In the genomic region with DNA sequence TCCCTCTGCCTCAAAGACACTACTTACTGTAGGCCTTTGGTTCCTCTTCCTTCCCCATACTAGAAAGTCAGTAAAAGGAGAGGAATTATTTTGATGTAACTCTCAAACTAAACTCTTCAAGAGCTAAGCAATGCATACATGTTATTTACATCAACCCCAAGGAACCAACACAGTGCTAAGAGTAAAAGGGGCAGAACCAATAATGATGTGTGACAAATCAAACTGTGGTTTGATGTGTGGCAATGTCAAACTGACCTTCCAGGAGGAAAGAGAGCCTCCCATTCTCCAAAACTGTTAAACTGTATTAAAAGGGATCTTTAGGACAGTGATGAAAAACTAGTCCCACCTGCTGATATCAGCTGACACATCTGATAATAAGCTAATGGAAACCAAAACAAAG, we compare ENCODE assay signal across 21 cellular contexts. TPM values are rescaled to one million over a fixed set of nuclear protein-coding genes. Genes with fewer than 3 reads are reported as not detected.
DNase-seq lines count a peak whose midpoint lies in the region; ATAC-seq, FAIRE-seq and TF ChIP-seq lines count a peak whose summit lies in the region.
"Had no signal": no experiment of that assay in that cellular context is flagged by ENCODE, and none has a peak within 500 bp of the region (broad histone marks: within the 10 kb centered on the region; RNA-seq: fewer than 3 reads in every experiment).

No MANE protein-coding gene starts in this region.

- TF ChIP-seq EP300 in HepG2 (IDR thresholded peaks at IDR 0.05; ENCODE audit: low read depth in 2 of 2, low read length in 2 of 2) (no peak), HepG2 (CRISPR knock-in tag; IDR thresholded peaks at IDR 0.05; ENCODE audit: borderline replicate concordance) (no peak)

- H3K4me3 Mint-ChIP-seq in nephron progenitor cell, result no peak overlapping the region
- H3K4me3 Mint-ChIP-seq: CD4-positive, alpha-beta T cell; CD8-positive, alpha-beta T cell had no signal

- no peak overlapping the region for H3K27ac ChIP-seq in HepG2 (ENCODE audit: extremely low read length, insufficient read depth, low read length)
- H3K27ac ChIP-seq in right lobe of liver, result no peak overlapping the region
- H3K27ac ChIP-seq in SK-N-MC, result peak overlapping the region; percentile 55; the same call in 1 of the 2 replicates
- H3K27ac ChIP-seq: BLaER1 treated with 17β-estradiol and CSF1 and Interleukin-3, amounts not matched to agents 10 nM and 100 nM; C4-2B had no signal

- peaks cover 5% of the 10 kb centered on the region; the same call in 1 of the 2 replicates for H4K20me1 ChIP-seq in HepG2 (ENCODE audit: insufficient read depth, low read length)

- POLR2A ChIA-PET in HepG2 (lab: Yijun Ruan, JAX), result interaction anchor here (0.7 to 1.5 kb wide), 2 partner anchors 16 to 51 kb away, joined by 3 read pairs; no protein-coding TSS in a partner anchor

- no peak overlapping the region for H3K4me2 ChIP-seq in HepG2 (ENCODE audit: low read depth, low read length)
- H3K4me2 ChIP-seq: BLaER1 treated with 17β-estradiol and CSF1 and Interleukin-3, amounts not matched to agents 10 nM and 100 nM had no signal

- H3K4me1 Mint-ChIP-seq in nephron progenitor cell, result no peaks in the 10 kb centered on the region

- peak overlapping the region; percentile 60 for H3K27ac Mint-ChIP-seq in nephron progenitor cell
- H3K27ac Mint-ChIP-seq: CD4-positive, alpha-beta T cell; CD8-positive, alpha-beta T cell had no signal

- in situ Hi-C loops in HepG2 (cut with HindIII; ENCODE audit: extremely low pct_ligation_motif_present, low pct_unique_long_range_greater_than_20kb), result no loop called here

- no peak overlapping the region for H3K4me3 ChIP-seq in HepG2 (replicated peaks in 1 of 3; ENCODE audit: insufficient read depth in 1 of 3, low read depth in 2 of 3, low read length in 3 of 3)
- no peak overlapping the region for H3K4me3 ChIP-seq in right lobe of liver
- no peak overlapping the region for H3K4me3 ChIP-seq in SK-N-MC
- H3K4me3 ChIP-seq: BLaER1 treated with 17β-estradiol and CSF1 and Interleukin-3, amounts not matched to agents 10 nM and 100 nM had no signal

- no peaks in the 10 kb centered on the region for H3K27me3 ChIP-seq in HepG2 (ENCODE audit: control insufficient read depth in 1 of 2, insufficient read depth in 2 of 2, low read length in 2 of 2)
- H3K27me3 ChIP-seq in right lobe of liver, result no peaks in the 10 kb centered on the region
- H3K27me3 ChIP-seq: BLaER1 treated with 17β-estradiol and CSF1 and Interleukin-3, amounts not matched to agents 10 nM and 100 nM had no signal

- H3K9me3 ChIP-seq in HepG2 (ENCODE audit: low read length) (no peaks in the 10 kb centered on the region), right lobe of liver (no peaks in the 10 kb centered on the region), SK-N-MC (ENCODE audit: low read depth, low read length) (no peaks in the 10 kb centered on the region)
- H3K9me3 ChIP-seq: BLaER1 treated with 17β-estradiol and CSF1 and Interleukin-3, amounts not matched to agents 10 nM and 100 nM; Caco-2 had no signal

- no TSS peak for BruUV-seq in HepG2 (replicated peaks; lab: Mats Ljungman, UMichigan)

- no peak overlapping the region for H2AFZ ChIP-seq in HepG2 (ENCODE audit: low read length)

- H3K36me3 Mint-ChIP-seq in nephron progenitor cell (ENCODE audit: low read depth), result peaks cover 50% of the 10 kb centered on the region

- H3K36me3 ChIP-seq in HepG2 (replicated peaks in 1 of 2; ENCODE audit: control insufficient read depth in 1 of 2, insufficient read depth in 2 of 2, low read length in 2 of 2) (peaks cover 31 to 65% of the 10 kb centered on the region in 2 experiments), right lobe of liver (peaks cover 0 to 39% (median 18%) of the 10 kb centered on the region in 4 donors), SK-N-MC (ENCODE audit: insufficient read depth, low read length) (peaks cover 52% of the 10 kb centered on the region)

- no peak for FAIRE-seq in HepG2 (lab: Jason Lieb, UNC)
- FAIRE-seq: A204.1, D721Med, G401.6, GM12891, GM19239 had no signal

- H3K4me1 ChIP-seq in HepG2 (ENCODE audit: insufficient read depth, low read length) (no peaks in the 10 kb centered on the region), right lobe of liver (no peaks in the 10 kb centered on the region)
- H3K4me1 ChIP-seq: Caco-2 had no signal

- TF ChIP-seq CTCF in HepG2 (CRISPR knock-in tag; IDR thresholded peaks at IDR 0.05) (no peak), right lobe of liver (IDR thresholded peaks at IDR 0.05) (no peak), nephron progenitor cell (IDR thresholded peaks at IDR 0.05) (no peak)

- no peak overlapping the region for H3K9ac ChIP-seq in HepG2 (ENCODE audit: insufficient read depth, low read depth, low read length)
- H3K9ac ChIP-seq in SK-N-MC (ENCODE audit: insufficient read length), result no peak overlapping the region
- H3K9ac ChIP-seq: BLaER1 treated with 17β-estradiol and CSF1 and Interleukin-3, amounts not matched to agents 10 nM and 100 nM had no signal

- no peaks in the 10 kb centered on the region for H3K79me2 ChIP-seq in HepG2 (ENCODE audit: insufficient read depth, low read length)

- CTCF ChIA-PET in HepG2 (lab: Yijun Ruan, JAX; ENCODE audit: low intra/inter-chr PET ratio, low total read pairs), result no interaction called here

- peak; percentile 2 to 19; a peak in 1 of 4 replicates for TF ChIP-seq POLR2A in HepG2 (IDR thresholded peaks at IDR 0.05; ENCODE audit: insufficient read depth in 1 of 2, low read depth in 2 of 2, low read length in 2 of 2)
- no peak for TF ChIP-seq POLR2A in right lobe of liver (IDR thresholded peaks at IDR 0.05)

- no peaks in the 10 kb centered on the region for H3K27me3 Mint-ChIP-seq in nephron progenitor cell (ENCODE audit: low read depth, poor library complexity)
- H3K27me3 Mint-ChIP-seq: CD4-positive, alpha-beta T cell had no signal

- intact Hi-C loops in HepG2 (cut with micrococcal nuclease; ENCODE audit: unreplicated experiment) (no loop called here), right lobe of liver (cut with DNase I) (no loop called here)

- no peak for TF ChIP-seq RAD21 in HepG2 (CRISPR knock-in tag; IDR thresholded peaks at IDR 0.05)

- DNase-seq in HepG2 (ENCODE audit: low spot score) (no peak), right lobe of liver (no peak), SK-N-MC (ENCODE audit: low read depth, low spot score) (no peak), nephron progenitor cell (no peak), RKO (ENCODE audit: low spot score) (no peak), SW 1271 (lab: John Stamatoyannopoulos, UW) (no peak)
- DNase-seq: 8988T; ACHN; Caco-2; Calu3; CD4-positive, alpha-beta T cell; CD8-positive, alpha-beta T cell; DMS79 treated with DMSO at 0.1 percent for 48 hours; GF-D8 had no signal

- ATAC-seq in HepG2 (no peak), right lobe of liver (no peak)
- ATAC-seq: CD8-positive, alpha-beta T cell had no signal

- H3K9me3 Mint-ChIP-seq in nephron progenitor cell, result no peaks in the 10 kb centered on the region
- H3K9me3 Mint-ChIP-seq: CD4-positive, alpha-beta T cell; CD8-positive, alpha-beta T cell had no signal

RNA-seq across cellular contexts. Expression of a gene that starts 15.7 kb away (rescaled TPM):
- total RNA-seq in HepG2 (2016; rRNA removed; fragmentation: Illumina TruSeq; extraction: Trizol) (601 and 760 TPM in 2 replicates), right lobe of liver (10 to 100 TPM; 53.9 to 87.3 (median 63.9) TPM)
- total RNA-seq in HepG2 (2016; cell fraction: cytosol; rRNA removed; fragmentation: Illumina TruSeq; extraction: Trizol; ENCODE audit: low read depth), result 295 and 299 TPM in 2 replicates
- 602 and 798 TPM in 2 replicates for total RNA-seq in HepG2 (2016; cell fraction: insoluble cytoplasmic fraction; rRNA removed; fragmentation: Illumina TruSeq; extraction: Trizol)
- 285 and 300 TPM in 2 replicates for total RNA-seq in HepG2 (2016; cell fraction: membrane; rRNA removed; fragmentation: Illumina TruSeq; extraction: Trizol)
- 185 and 192 TPM in 2 replicates for total RNA-seq in HepG2 (2016; cell fraction: nucleus; rRNA removed; fragmentation: Illumina TruSeq; extraction: Trizol)
- 192 and 221 TPM in 2 replicates for polyA plus RNA-seq in HepG2 (2011; rRNA removed)
- 288 and 387 TPM in 2 replicates for polyA plus RNA-seq in HepG2 (2011; cell fraction: cytosol; rRNA removed)
- polyA plus RNA-seq in HepG2 (2011; cell fraction: nucleus; rRNA removed), result 84.1 and 87.7 TPM in 2 replicates
- polyA plus RNA-seq in HepG2 (2012), result 224 and 262 TPM in 2 replicates
- 233 and 257 TPM in 2 replicates for polyA plus RNA-seq in HepG2 (2016; cell fraction: cytosol; fragmentation: Illumina TruSeq; extraction: Trizol; ENCODE audit: low read depth)
- polyA plus RNA-seq in HepG2 (2016; cell fraction: insoluble cytoplasmic fraction; fragmentation: Illumina TruSeq; extraction: Trizol; ENCODE audit: low read depth), result 608 and 670 TPM in 2 replicates
- 191 and 215 TPM in 2 replicates for polyA plus RNA-seq in HepG2 (2016; cell fraction: membrane; fragmentation: Illumina TruSeq; extraction: Trizol; ENCODE audit: low read depth)
- 276 and 279 TPM in 2 replicates for polyA plus RNA-seq in HepG2 (2016; cell fraction: nucleus; fragmentation: Illumina TruSeq; extraction: Trizol; ENCODE audit: insufficient read depth, low read depth)
- 41.0 and 74.5 TPM in 2 replicates for polyA minus RNA-seq in HepG2 (2011; rRNA and poly(A)+ RNA removed; ENCODE audit: low replicate concordance)
- polyA minus RNA-seq in HepG2 (2011; cell fraction: cytosol; rRNA and poly(A)+ RNA removed), result 75.4 and 99.6 TPM in 2 replicates
- polyA minus RNA-seq in HepG2 (2011; cell fraction: nucleus; rRNA and poly(A)+ RNA removed), result 33.9 and 41.0 TPM in 2 replicates

RNA-seq across cellular contexts. Expression of a gene that starts 22.9 kb away (rescaled TPM):
- total RNA-seq in HepG2 (2016; rRNA removed; fragmentation: Illumina TruSeq; extraction: Trizol) (111 and 142 TPM in 2 replicates), right lobe of liver (10 to 100 TPM; 27.6 to 50.5 (median 37.4) TPM)
- 27.2 and 33.8 TPM in 2 replicates for total RNA-seq in HepG2 (2016; cell fraction: cytosol; rRNA removed; fragmentation: Illumina TruSeq; extraction: Trizol; ENCODE audit: low read depth)
- total RNA-seq in HepG2 (2016; cell fraction: insoluble cytoplasmic fraction; rRNA removed; fragmentation: Illumina TruSeq; extraction: Trizol), result 112 and 143 TPM in 2 replicates
- 46.0 and 47.2 TPM in 2 replicates for total RNA-seq in HepG2 (2016; cell fraction: membrane; rRNA removed; fragmentation: Illumina TruSeq; extraction: Trizol)
- total RNA-seq in HepG2 (2016; cell fraction: nucleus; rRNA removed; fragmentation: Illumina TruSeq; extraction: Trizol), result 80.6 and 99.3 TPM in 2 replicates
- 97.6 and 100 TPM in 2 replicates for polyA plus RNA-seq in HepG2 (2011; rRNA removed)
- 98.1 and 112 TPM in 2 replicates for polyA plus RNA-seq in HepG2 (2011; cell fraction: cytosol; rRNA removed)
- polyA plus RNA-seq in HepG2 (2011; cell fraction: nucleus; rRNA removed), result 129 and 137 TPM in 2 replicates
- 83.8 and 88.4 TPM in 2 replicates for polyA plus RNA-seq in HepG2 (2012)
- 31.2 and 32.8 TPM in 2 replicates for polyA plus RNA-seq in HepG2 (2016; cell fraction: cytosol; fragmentation: Illumina TruSeq; extraction: Trizol; ENCODE audit: low read depth)
- polyA plus RNA-seq in HepG2 (2016; cell fraction: insoluble cytoplasmic fraction; fragmentation: Illumina TruSeq; extraction: Trizol; ENCODE audit: low read depth), result 119 and 123 TPM in 2 replicates
- 30.0 and 32.3 TPM in 2 replicates for polyA plus RNA-seq in HepG2 (2016; cell fraction: membrane; fragmentation: Illumina TruSeq; extraction: Trizol; ENCODE audit: low read depth)
- 89.9 and 95.2 TPM in 2 replicates for polyA plus RNA-seq in HepG2 (2016; cell fraction: nucleus; fragmentation: Illumina TruSeq; extraction: Trizol; ENCODE audit: insufficient read depth, low read depth)
- polyA minus RNA-seq in HepG2 (2011; rRNA and poly(A)+ RNA removed; ENCODE audit: low replicate concordance), result 49.6 and 117 TPM in 2 replicates
- polyA minus RNA-seq in HepG2 (2011; cell fraction: cytosol; rRNA and poly(A)+ RNA removed), result 61.7 and 68.8 TPM in 2 replicates
- polyA minus RNA-seq in HepG2 (2011; cell fraction: nucleus; rRNA and poly(A)+ RNA removed), result 155 and 167 TPM in 2 replicates

RNA-seq across cellular contexts. Expression of a gene that starts 23.2 kb away (rescaled TPM):
- 80.4 and 84.2 TPM in 2 replicates for total RNA-seq in HepG2 (2016; rRNA removed; fragmentation: Illumina TruSeq; extraction: Trizol)
- 18.1 and 20.7 TPM in 2 replicates for total RNA-seq in HepG2 (2016; cell fraction: cytosol; rRNA removed; fragmentation: Illumina TruSeq; extraction: Trizol; ENCODE audit: low read depth)
- total RNA-seq in HepG2 (2016; cell fraction: insoluble cytoplasmic fraction; rRNA removed; fragmentation: Illumina TruSeq; extraction: Trizol), result 79.1 and 84.4 TPM in 2 replicates
- total RNA-seq in HepG2 (2016; cell fraction: membrane; rRNA removed; fragmentation: Illumina TruSeq; extraction: Trizol), result 44.8 and 49.7 TPM in 2 replicates
- total RNA-seq in HepG2 (2016; cell fraction: nucleus; rRNA removed; fragmentation: Illumina TruSeq; extraction: Trizol), result 64.8 and 79.0 TPM in 2 replicates
- 49.4 and 54.7 TPM in 2 replicates for polyA plus RNA-seq in HepG2 (2011; rRNA removed)
- 41.5 and 46.7 TPM in 2 replicates for polyA plus RNA-seq in HepG2 (2011; cell fraction: cytosol; rRNA removed)
- 131 and 162 TPM in 2 replicates for polyA plus RNA-seq in HepG2 (2011; cell fraction: nucleus; rRNA removed)
- 27.0 and 35.2 TPM in 2 replicates for polyA plus RNA-seq in HepG2 (2012)
- 8.2 and 10.2 TPM in 2 replicates for polyA plus RNA-seq in HepG2 (2016; cell fraction: cytosol; fragmentation: Illumina TruSeq; extraction: Trizol; ENCODE audit: low read depth)
- polyA plus RNA-seq in HepG2 (2016; cell fraction: insoluble cytoplasmic fraction; fragmentation: Illumina TruSeq; extraction: Trizol; ENCODE audit: low read depth), result 69.7 and 75.5 TPM in 2 replicates
- polyA plus RNA-seq in HepG2 (2016; cell fraction: membrane; fragmentation: Illumina TruSeq; extraction: Trizol; ENCODE audit: low read depth), result 20.9 and 22.2 TPM in 2 replicates
- 59.4 and 64.9 TPM in 2 replicates for polyA plus RNA-seq in HepG2 (2016; cell fraction: nucleus; fragmentation: Illumina TruSeq; extraction: Trizol; ENCODE audit: insufficient read depth, low read depth)
- 142 and 329 TPM in 2 replicates for polyA minus RNA-seq in HepG2 (2011; rRNA and poly(A)+ RNA removed; ENCODE audit: low replicate concordance)
- 36.3 and 43.7 TPM in 2 replicates for polyA minus RNA-seq in HepG2 (2011; cell fraction: cytosol; rRNA and poly(A)+ RNA removed)
- 112 and 117 TPM in 2 replicates for polyA minus RNA-seq in HepG2 (2011; cell fraction: nucleus; rRNA and poly(A)+ RNA removed)
- 10 to 100 TPM; 14.9 to 47.7 (median 15.9) TPM for total RNA-seq in right lobe of liver
